ENCODE assay signal across 25 cellular contexts in genomic region chr2:147506889-147507288, GRCh38.
"Had no signal": no experiment of that assay in that cellular context is flagged by ENCODE, and none has a peak within 500 bp of the region (broad histone marks: within the 10 kb centered on the region; RNA-seq: fewer than 3 reads in every experiment).

No MANE protein-coding gene starts in this region.

- H3K36me3 ChIP-seq: heart left ventricle, lower lobe of right lung, neutrophil, right lobe of liver, tibial nerve, upper lobe of left lung had no signal

- H3K9me3 Mint-ChIP-seq: nephron; neural crest cell; stimulated activated naive CD8-positive, alpha-beta T cell treated with anti-CD3 and anti-CD28 coated beads, Interleukin-15, Interleukin-2, amounts not matched to agents 100 ng/mL and 50 ng/mL, for 24 hours had no signal

- H3K27ac Mint-ChIP-seq: immature natural killer cell; naive thymus-derived CD8-positive, alpha-beta T cell; nephron; stimulated activated naive B cell treated with anti-CD40 and anti-IgM and Interleukin-4, amounts not matched to agents 10 μg/mL and 1 μg/mL and 100 μg/mL, for 72 hours; stimulated activated naive CD8-positive, alpha-beta T cell treated with anti-CD3 and anti-CD28 coated beads, Interleukin-15, Interleukin-2, amounts not matched to agents 100 ng/mL and 50 ng/mL, for 24 hours had no signal

- H3K4me1 Mint-ChIP-seq: stimulated activated naive B cell treated with anti-CD40 and anti-IgM and Interleukin-4, amounts not matched to agents 10 μg/mL and 1 μg/mL and 100 μg/mL, for 72 hours had no signal

- H3K4me3 Mint-ChIP-seq: immature natural killer cell; naive thymus-derived CD8-positive, alpha-beta T cell; nephron; neural crest cell; stimulated activated naive B cell treated with anti-CD40 and anti-IgM and Interleukin-4, amounts not matched to agents 10 μg/mL and 1 μg/mL and 100 μg/mL, for 72 hours; stimulated activated naive CD8-positive, alpha-beta T cell treated with anti-CD3 and anti-CD28 coated beads, Interleukin-15, Interleukin-2, amounts not matched to agents 100 ng/mL and 50 ng/mL, for 24 hours had no signal

- DNase-seq: glutamatergic neuron; heart left ventricle; hypothalamus; immature natural killer cell; lower lobe of right lung; mammary epithelial cell; mesenchymal stem cell; naive thymus-derived CD8-positive, alpha-beta T cell; occipital lobe; right lobe of liver; stimulated activated CD4-positive, alpha-beta T cell treated with anti-CD3 and anti-CD28 coated beads, Interleukin-1b, Interleukin-23, amount 100 ng/mL, for 48 hours; stimulated activated CD4-positive, alpha-beta T cell treated with anti-CD3 and anti-CD28 coated beads, Interleukin-2, amount 100 ng/mL, for 48 hours; stimulated activated CD4-positive, alpha-beta T cell treated with anti-CD3 and anti-CD28 coated beads, Interleukin-4, amount 100 ng/mL, for 4 hours; stimulated activated CD8-positive, alpha-beta memory T cell treated with anti-CD3 and anti-CD28 coated beads, Interleukin-4, amount 100 ng/mL, for 48 hours; stimulated activated naive B cell treated with anti-CD40 and anti-IgM and Interleukin-4, amounts not matched to agents 10 μg/mL and 1 μg/mL and 100 μg/mL, for 72 hours; substantia nigra had no signal

- H3K4me3 ChIP-seq: heart left ventricle, lower lobe of right lung, psoas muscle, right lobe of liver, smooth muscle cell, tibial nerve, upper lobe of left lung had no signal

- H3K27me3 Mint-ChIP-seq: naive thymus-derived CD8-positive, alpha-beta T cell; stimulated activated naive CD8-positive, alpha-beta T cell treated with anti-CD3 and anti-CD28 coated beads, Interleukin-15, Interleukin-2, amounts not matched to agents 100 ng/mL and 50 ng/mL, for 24 hours had no signal

- H2AFZ ChIP-seq: parathyroid adenoma had no signal

- H3K9me3 ChIP-seq: heart left ventricle, lower lobe of right lung, neutrophil, psoas muscle, right lobe of liver, tibial nerve, upper lobe of left lung had no signal

- H3K4me1 ChIP-seq: parathyroid adenoma, psoas muscle, right lobe of liver, upper lobe of left lung had no signal

- H3K27me3 ChIP-seq: heart left ventricle, neutrophil, right lobe of liver, tibial nerve, upper lobe of left lung had no signal

- H3K36me3 Mint-ChIP-seq: immature natural killer cell; naive thymus-derived CD8-positive, alpha-beta T cell; stimulated activated naive B cell treated with anti-CD40 and anti-IgM and Interleukin-4, amounts not matched to agents 10 μg/mL and 1 μg/mL and 100 μg/mL, for 72 hours had no signal

- H3K27ac ChIP-seq: heart left ventricle, lower lobe of right lung, neutrophil, parathyroid adenoma, psoas muscle, right lobe of liver, tibial nerve, upper lobe of left lung had no signal

- H3K4me2 ChIP-seq: smooth muscle cell had no signal

- H3K9ac ChIP-seq: parathyroid adenoma had no signal

- ATAC-seq: heart left ventricle; naive thymus-derived CD8-positive, alpha-beta T cell; psoas muscle; right lobe of liver; stimulated activated naive B cell treated with anti-CD40 and anti-IgM and Interleukin-4, amounts not matched to agents 10 μg/mL and 1 μg/mL and 100 μg/mL, for 72 hours had no signal
